9 cellular contexts compared by ENCODE assay signal in the genomic region with DNA sequence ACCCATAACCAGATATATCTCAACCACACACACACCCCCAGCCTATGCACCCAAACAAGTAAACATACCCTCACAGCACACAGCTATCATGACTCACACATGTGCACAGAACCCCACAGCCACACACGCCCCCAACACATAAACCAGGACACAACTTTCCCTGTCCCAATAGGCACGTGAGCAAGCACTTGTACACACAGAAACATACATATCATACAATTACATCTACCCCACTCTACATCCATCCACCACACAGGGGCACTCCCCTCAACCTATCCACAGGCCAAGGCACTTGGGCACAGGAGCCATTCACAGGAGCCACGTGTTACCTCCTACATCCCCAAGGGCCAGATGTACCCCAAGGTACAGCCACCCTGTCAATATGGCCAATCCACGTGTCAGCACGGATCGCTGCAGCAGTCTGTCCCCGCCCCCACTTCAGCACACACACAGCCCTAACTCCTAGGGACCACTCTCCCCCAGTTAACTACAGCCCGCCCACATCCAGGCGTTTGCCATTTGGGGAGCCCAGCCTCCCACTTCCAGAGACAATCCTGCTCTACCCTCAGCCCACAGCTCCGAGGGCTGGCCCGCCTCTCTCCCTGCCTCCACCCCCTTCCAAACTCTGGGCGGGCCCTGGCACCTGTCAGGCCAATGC.
DNase-seq lines count a peak whose midpoint lies in the region; ATAC-seq and TF ChIP-seq lines count a peak whose summit lies in the region.
"Had no signal": no experiment of that assay in that cellular context is flagged by ENCODE, and none has a peak within 500 bp of the region (broad histone marks: within the 10 kb centered on the region; RNA-seq: fewer than 3 reads in every experiment).

No MANE protein-coding gene starts in this region.

- H2AFZ ChIP-seq in smooth muscle cell (ENCODE audit: low read depth) = no peak overlapping the region

- CTCF ChIA-PET in activated naive CD4-positive, alpha-beta T cell treated with anti-CD3 and anti-CD28 coated beads for 36 hours (lab: Charles Lee) = no interaction called here

- H3K79me2 ChIP-seq in smooth muscle cell (ENCODE audit: low read depth) = peaks cover 13% of the 10 kb centered on the region

- peaks cover 3% of the 10 kb centered on the region for H3F3A ChIP-seq in smooth muscle cell (ENCODE audit: low read depth)

- H3K27me3 Mint-ChIP-seq in activated naive CD4-positive, alpha-beta T cell treated with anti-CD3 and anti-CD28 coated beads for 36 hours (ENCODE audit: low read depth) = no peaks in the 10 kb centered on the region
- H3K27me3 Mint-ChIP-seq in activated naive CD8-positive, alpha-beta T cell = no peaks in the 10 kb centered on the region

- H4K20me1 ChIP-seq in smooth muscle cell (ENCODE audit: low read depth) = peaks cover 52% of the 10 kb centered on the region

- H3K27ac ChIP-seq in smooth muscle cell (ENCODE audit: low read depth) = no peak overlapping the region

- peak; percentile 28 for ATAC-seq in HG03025 (IDR thresholded peaks at IDR 0.05; ENCODE audit: low FRiP score, unreplicated experiment)

- TF ChIP-seq CTCF in smooth muscle cell (IDR thresholded peaks at IDR 0.05; ENCODE audit: borderline replicate concordance, insufficient read depth, poor library complexity, severe bottlenecking) = no peak

- intact Hi-C loops in activated naive CD4-positive, alpha-beta T cell treated with anti-CD3 and anti-CD28 coated beads for 36 hours (cut with micrococcal nuclease) = loop anchor here (10.0 kb wide), 1 partner anchor 643 kb away; the partner anchor contains the start of gene ITPRIP

- WGBS in smooth muscle cell (ENCODE audit: low lambda C conversion rate) = 60% methylated on average over 12 of the region's 12 CpGs

- no peak overlapping the region for H3K27ac Mint-ChIP-seq in activated naive CD4-positive, alpha-beta T cell treated with anti-CD3 and anti-CD28 coated beads for 36 hours
- H3K27ac Mint-ChIP-seq in activated naive CD8-positive, alpha-beta T cell = no peak overlapping the region

- peaks cover 24% of the 10 kb centered on the region for H3K4me1 Mint-ChIP-seq in activated naive CD4-positive, alpha-beta T cell treated with anti-CD3 and anti-CD28 coated beads for 36 hours (ENCODE audit: low read depth)
- peaks cover 18% of the 10 kb centered on the region for H3K4me1 Mint-ChIP-seq in activated naive CD8-positive, alpha-beta T cell (ENCODE audit: low read depth)

- no peaks in the 10 kb centered on the region for H3K9me3 ChIP-seq in smooth muscle cell (replicated peaks; ENCODE audit: low read depth)

- no peaks in the 10 kb centered on the region for H3K27me3 ChIP-seq in smooth muscle cell (ENCODE audit: low read depth)

- H3K36me3 Mint-ChIP-seq in activated naive CD4-positive, alpha-beta T cell treated with anti-CD3 and anti-CD28 coated beads for 36 hours (ENCODE audit: low read depth) = no peaks in the 10 kb centered on the region
- H3K36me3 Mint-ChIP-seq in activated naive CD8-positive, alpha-beta T cell = no peaks in the 10 kb centered on the region

- H3K4me2 ChIP-seq in smooth muscle cell = peak overlapping the region; percentile 92

- H3K9ac ChIP-seq in smooth muscle cell (ENCODE audit: low read depth) = no peak overlapping the region

- DNase-seq in activated naive CD4-positive, alpha-beta T cell treated with anti-CD3 and anti-CD28 coated beads for 36 hours = no peak
- no peak for DNase-seq in activated naive CD4-positive, alpha-beta T cell (lab: John Stamatoyannopoulos, UW)
- no peak for DNase-seq in smooth muscle cell (lab: John Stamatoyannopoulos, UW; ENCODE audit: unreplicated experiment)
- no peak for DNase-seq in EL
- DNase-seq in SIG-M5 (lab: John Stamatoyannopoulos, UW) = no peak
- DNase-seq in CD1c-positive myeloid dendritic cell (ENCODE audit: extremely low spot score) = no peak
- DNase-seq: DND-41 had no signal

- H3K4me1 ChIP-seq in smooth muscle cell (ENCODE audit: low read depth) = peaks cover 14% of the 10 kb centered on the region

- peak overlapping the region; percentile 47 for H3K4me3 ChIP-seq in smooth muscle cell

- H3K36me3 ChIP-seq in smooth muscle cell (ENCODE audit: low read depth) = no peaks in the 10 kb centered on the region

- H3K9me3 Mint-ChIP-seq in activated naive CD4-positive, alpha-beta T cell treated with anti-CD3 and anti-CD28 coated beads for 36 hours = no peaks in the 10 kb centered on the region
- no peaks in the 10 kb centered on the region for H3K9me3 Mint-ChIP-seq in activated naive CD8-positive, alpha-beta T cell (ENCODE audit: low read depth)

- H3K4me3 Mint-ChIP-seq in activated naive CD4-positive, alpha-beta T cell treated with anti-CD3 and anti-CD28 coated beads for 36 hours = peak overlapping the region; percentile 13
- peak overlapping the region; percentile 48 for H3K4me3 Mint-ChIP-seq in activated naive CD8-positive, alpha-beta T cell
